In genomic region chr6:125094563-125094962, GRCh38 we compare ENCODE assay signal across 20 cellular contexts. TPM values are rescaled to one million over a fixed set of nuclear protein-coding genes. Genes with fewer than 3 reads are reported as not detected.
DNase-seq lines count a peak whose midpoint lies in the region; FAIRE-seq and TF ChIP-seq lines count a peak whose summit lies in the region.
"Had no signal": no experiment of that assay in that cellular context is flagged by ENCODE, and none has a peak within 500 bp of the region (broad histone marks: within the 10 kb centered on the region; RNA-seq: fewer than 3 reads in every experiment).

No MANE protein-coding gene starts in this region.

- no peaks in the 10 kb centered on the region for H3F3A ChIP-seq in SK-N-SH (replicated peaks; ENCODE audit: insufficient read depth)

- H3K27me3 ChIP-seq in bronchial epithelial cell (ENCODE audit: control insufficient read depth, insufficient read depth, low read length) (no peaks in the 10 kb centered on the region), SK-N-SH (ENCODE audit: insufficient read depth) (no peaks in the 10 kb centered on the region; the same call in 1 of the 2 replicates)
- H3K27me3 ChIP-seq: pancreas, right lobe of liver, upper lobe of left lung had no signal

- no peaks in the 10 kb centered on the region for H4K20me1 ChIP-seq in SK-N-SH (ENCODE audit: insufficient read depth)

- H2AFZ ChIP-seq in SK-N-SH (ENCODE audit: low read depth) = no peak overlapping the region

- no peak for TF ChIP-seq EP300 in SK-N-SH (IDR thresholded peaks at IDR 0.05; ENCODE audit: borderline replicate concordance in 1 of 2, low read depth in 1 of 2, low read length in 1 of 2)

- no peaks in the 10 kb centered on the region for H3K79me2 ChIP-seq in SK-N-SH (ENCODE audit: insufficient read depth)

- TF ChIP-seq CTCF in bronchial epithelial cell (IDR thresholded peaks at IDR 0.05; ENCODE audit: insufficient read depth, low read length, severe bottlenecking) = no peak
- no peak for TF ChIP-seq CTCF in SK-N-SH (IDR thresholded peaks at IDR 0.05)
- TF ChIP-seq CTCF in D721Med (IDR thresholded peaks at IDR 0.05; ENCODE audit: insufficient read depth, missing control alignments) = no peak

- POLR2A ChIA-PET in SK-N-SH (lab: Yijun Ruan, JAX) = no interaction called here

- DNase-seq in Daoy (ENCODE audit: low read depth) = peak; percentile 10
- DNase-seq in LHCN-M2 (ENCODE audit: low read depth) = peak; percentile 42
- DNase-seq in bronchial epithelial cell (ENCODE audit: low read depth) = peak; percentile 63
- DNase-seq in globus pallidus (ENCODE audit: low spot score) = peak; percentile 14
- DNase-seq in T1000 (lab: John Stamatoyannopoulos, UW) = no peak
- DNase-seq in SK-N-SH = no peak
- no peak for DNase-seq in D721Med (ENCODE audit: insufficient read length, low spot score)
- DNase-seq in NCI-H2107 (lab: John Stamatoyannopoulos, UW) = no peak
- DNase-seq: activated effector memory CD4-positive, alpha-beta T cell treated with Interleukin-2 at 50 U/mL for 16 hours; amygdala; CD4-positive, alpha-beta memory T cell; glutamatergic neuron; NCI-H2081; pancreas; right lobe of liver; stimulated activated CD4-positive, alpha-beta T cell treated with anti-CD3 and anti-CD28 coated beads, Interleukin-1b, Interleukin-23, amount 100 ng/mL, for 48 hours; stimulated activated naive CD8-positive, alpha-beta T cell treated with anti-CD3 and anti-CD28 coated beads, Interleukin-15, amount 100 ng/mL, for 72 hours; upper lobe of left lung had no signal

- peaks cover 0 to 2% of the 10 kb centered on the region in 2 experiments; a peak in 1 of 4 replicates for H3K4me1 ChIP-seq in SK-N-SH (ENCODE audit: control insufficient read depth in 1 of 2, insufficient read depth in 2 of 2, low read depth in 1 of 2, low read length in 1 of 2)
- H3K4me1 ChIP-seq: pancreas, right lobe of liver had no signal

- WGBS in SK-N-SH (ENCODE audit: low lambda C conversion rate) = 1% methylated on average over 3 of the region's 3 CpGs

- no peak overlapping the region for H3K27ac ChIP-seq in SK-N-SH (ENCODE audit: low read depth in 2 of 2, low read length in 1 of 2)
- H3K27ac ChIP-seq: pancreas, right lobe of liver, upper lobe of left lung had no signal

- no peak overlapping the region for H3K4me3 ChIP-seq in bronchial epithelial cell (ENCODE audit: low read depth, low read length)
- H3K4me3 ChIP-seq in SK-N-SH (ENCODE audit: low read depth in 2 of 2, low read length in 1 of 2) = no peak overlapping the region
- H3K4me3 ChIP-seq: pancreas, right lobe of liver, upper lobe of left lung had no signal

- TF ChIP-seq RAD21 in SK-N-SH (IDR thresholded peaks at IDR 0.05; ENCODE audit: low read length) = no peak

- H3K9ac ChIP-seq in SK-N-SH = no peak overlapping the region

- H3K9me2 ChIP-seq in SK-N-SH = no peaks in the 10 kb centered on the region

- no peak overlapping the region for H3K4me2 ChIP-seq in SK-N-SH

- no peaks in the 10 kb centered on the region for H3K9me3 ChIP-seq in SK-N-SH
- H3K9me3 ChIP-seq: pancreas, right lobe of liver, upper lobe of left lung had no signal

- CTCF ChIA-PET in SK-N-SH (lab: Yijun Ruan, JAX) = no interaction called here

- no peaks in the 10 kb centered on the region for H3K36me3 ChIP-seq in bronchial epithelial cell (ENCODE audit: control insufficient read depth, insufficient read depth, low read length)
- H3K36me3 ChIP-seq in SK-N-SH (replicated peaks in 1 of 2; ENCODE audit: control insufficient read depth in 1 of 2, insufficient read depth in 2 of 2, low read length in 1 of 2) = no peaks in the 10 kb centered on the region
- H3K36me3 ChIP-seq: pancreas, right lobe of liver, upper lobe of left lung had no signal

- FAIRE-seq in bronchial epithelial cell (lab: Jason Lieb, UNC) (no peak), D721Med (lab: Jason Lieb, UNC) (no peak)
- FAIRE-seq: colon, endometrium, pancreas had no signal

TF ChIP-seq in SK-N-SH, 30 proteins besides CTCF, POLR2A, EP300 and RAD21 (continues in another document):
- no peak for TF ChIP-seq RFX5 (IDR thresholded peaks at IDR 0.05; ENCODE audit: low read length)
- no peak for TF ChIP-seq REST (IDR thresholded peaks at IDR 0.05; ENCODE audit: low read depth, low read length)
- TF ChIP-seq MAX (IDR thresholded peaks at IDR 0.05; ENCODE audit: low read depth) = no peak
- TF ChIP-seq TEAD4 (IDR thresholded peaks at IDR 0.05; ENCODE audit: borderline replicate concordance, insufficient read depth) = no peak
- TF ChIP-seq MEF2A (IDR thresholded peaks at IDR 0.05; ENCODE audit: borderline replicate concordance, low read depth) = no peak
- TF ChIP-seq PBX3 (IDR thresholded peaks at IDR 0.05) = no peak
- no peak for TF ChIP-seq IRF3 (IDR thresholded peaks at IDR 0.05; ENCODE audit: low read depth, low read length)
- TF ChIP-seq FOXJ3 (CRISPR knock-in tag; IDR thresholded peaks at IDR 0.05) = no peak
- no peak for TF ChIP-seq FOSL2 (IDR thresholded peaks at IDR 0.05; ENCODE audit: borderline replicate concordance, low read depth)
- TF ChIP-seq POLR2AphosphoS5 (IDR thresholded peaks at IDR 0.05; ENCODE audit: low read depth, low read length) = no peak
- no peak for TF ChIP-seq USF2 (IDR thresholded peaks at IDR 0.05; ENCODE audit: borderline replicate concordance, low read depth, low read length)
- TF ChIP-seq YY1 (IDR thresholded peaks at IDR 0.05; ENCODE audit: low read depth) = no peak
- no peak for TF ChIP-seq MXI1 (IDR thresholded peaks at IDR 0.05; ENCODE audit: low read depth, low read length)
- no peak for TF ChIP-seq GABPA (IDR thresholded peaks at IDR 0.05; ENCODE audit: low read depth)
- TF ChIP-seq SMC3 (IDR thresholded peaks at IDR 0.05; ENCODE audit: low read depth, low read length) = no peak

RNA-seq across cellular contexts. Expression of gene TPD52L1, which starts 59.0 kb away (rescaled TPM):
- 4.9 and 6.4 TPM in 2 replicates for total RNA-seq in Daoy (2014; rRNA removed; shearing (Covaris generic))
- total RNA-seq in LHCN-M2 (2014; rRNA removed) (0.83 and 1.5 TPM in 2 replicates), bronchial epithelial cell (164 and 318 TPM in 2 replicates)
- polyA plus RNA-seq in LHCN-M2 (2012) = 12.7 TPM
- 0.13 and 0.19 TPM in 2 replicates for polyA plus RNA-seq in SK-N-SH (2012; rRNA removed)
- polyA plus RNA-seq in SK-N-SH (2012; cell fraction: cytosol; rRNA removed) = 0.14 and 0.17 TPM in 2 replicates
- 0.12 TPM in 1 of 2 replicates, not detected in the other for polyA plus RNA-seq in SK-N-SH (2012; cell fraction: nucleus; rRNA removed)

Comparison
In these comparisons a context has a peak if more than half of its experiments do, and no peak if none do; other contexts are left out.
1. DNase-seq: peak in Daoy (single experiment), LHCN-M2 (single experiment), bronchial epithelial cell (single experiment) and globus pallidus (single experiment); none in T1000 (single experiment), SK-N-SH (single experiment), D721Med (single experiment) and NCI-H2107 (single experiment).
2. RNA of gene TPD52L1, which starts 59.0 kb away (total RNA-seq): 164 to 318 TPM in bronchial epithelial cell; 4.9 to 6.4 TPM in Daoy and 0.83 to 1.5 TPM in LHCN-M2; every median in the first group is over 10 times any median in the second.